ENCODE assay signal across 12 cellular contexts in genomic region chr10:15035385-15036301, GRCh38. TPM values are rescaled to one million over a fixed set of nuclear protein-coding genes. Genes with fewer than 3 reads are reported as not detected.
DNase-seq lines count a peak whose midpoint lies in the region; ATAC-seq and TF ChIP-seq lines count a peak whose summit lies in the region.
"Had no signal": no experiment of that assay in that cellular context is flagged by ENCODE, and none has a peak within 500 bp of the region (broad histone marks: within the 10 kb centered on the region; RNA-seq: fewer than 3 reads in every experiment).

No MANE protein-coding gene starts in this region.

- no peak overlapping the region for H3K27ac ChIP-seq in BLaER1 treated with 17β-estradiol and CSF1 and Interleukin-3, amounts not matched to agents 10 nM and 100 nM
- peak overlapping the region; percentile 72 for H3K27ac ChIP-seq in brain microvascular endothelial cell
- H3K27ac ChIP-seq: parathyroid adenoma had no signal

- H3K27me3 ChIP-seq in BLaER1 treated with 17β-estradiol and CSF1 and Interleukin-3, amounts not matched to agents 10 nM and 100 nM, result no peaks in the 10 kb centered on the region
- H3K27me3 ChIP-seq in brain microvascular endothelial cell (replicated peaks), result no peaks in the 10 kb centered on the region

- H3K9me3 ChIP-seq in BLaER1 treated with 17β-estradiol and CSF1 and Interleukin-3, amounts not matched to agents 10 nM and 100 nM (replicated peaks in 1 of 11), result peaks cover 16 to 40% (median 35%) of the 10 kb centered on the region in 11 experiments

- ATAC-seq in HG03045 (IDR thresholded peaks at IDR 0.05; ENCODE audit: unreplicated experiment) (no peak), HG02588 (IDR thresholded peaks at IDR 0.05; ENCODE audit: unreplicated experiment) (no peak), esophagus mucosa (no peak)

- H3K4me1 ChIP-seq in BLaER1 treated with 17β-estradiol and CSF1 and Interleukin-3, amounts not matched to agents 10 nM and 100 nM, result peaks cover 13 to 54% (median 35%) of the 10 kb centered on the region in 10 experiments
- H3K4me1 ChIP-seq: parathyroid adenoma had no signal

- H3K4me1 Mint-ChIP-seq in activated naive CD4-positive, alpha-beta T cell treated with anti-CD3 and anti-CD28 coated beads, Interleukin-2, amount 10 ng/mL, durations not matched to agents 7 days and 5 days, result peaks cover 13% of the 10 kb centered on the region

- no peaks in the 10 kb centered on the region for H4K20me1 ChIP-seq in BLaER1 treated with 17β-estradiol and CSF1 and Interleukin-3, amounts not matched to agents 10 nM and 100 nM

- DNase-seq in LHCN-M2 (ENCODE audit: low read depth) (peak; percentile 68), brain microvascular endothelial cell (peak; percentile 98), medulla oblongata (ENCODE audit: extremely low spot score) (peak; percentile 78)
- no peak for DNase-seq in activated naive CD4-positive, alpha-beta T cell treated with anti-CD3 and anti-CD28 coated beads, Interleukin-2, amount 10 ng/mL, durations not matched to agents 7 days and 5 days
- DNase-seq: activated naive CD4-positive, alpha-beta T cell treated with Interleukin-2 at 50 U/mL for 16 hours; COR-L47 had no signal

- H3K9ac ChIP-seq in BLaER1 treated with 17β-estradiol and CSF1 and Interleukin-3, amounts not matched to agents 10 nM and 100 nM, result no peak overlapping the region
- H3K9ac ChIP-seq: parathyroid adenoma had no signal

- in situ Hi-C loops in brain microvascular endothelial cell (cut with HindIII; ENCODE audit: low pct_ligation_motif_present, low sequenced_read_pairs), result no loop called here

- H3K36me3 ChIP-seq in BLaER1 treated with 17β-estradiol and CSF1 and Interleukin-3, amounts not matched to agents 10 nM and 100 nM, result peaks cover 0 to 8% (median 0%) of the 10 kb centered on the region in 11 experiments; a peak in 1 of 22 replicates
- no peaks in the 10 kb centered on the region for H3K36me3 ChIP-seq in brain microvascular endothelial cell (replicated peaks)

- H3K27ac Mint-ChIP-seq in activated naive CD4-positive, alpha-beta T cell treated with anti-CD3 and anti-CD28 coated beads, Interleukin-2, amount 10 ng/mL, durations not matched to agents 7 days and 5 days, result no peak overlapping the region

- CTCF ChIA-PET in activated naive CD4-positive, alpha-beta T cell treated with anti-CD3 and anti-CD28 coated beads, Interleukin-2, amount 10 ng/mL, durations not matched to agents 7 days and 5 days (lab: Charles Lee), result no interaction called here

- no peak for TF ChIP-seq CTCF in brain microvascular endothelial cell (IDR thresholded peaks at IDR 0.05; ENCODE audit: low read depth, low read length, missing control alignments)

- peaks cover 9% of the 10 kb centered on the region for H3K27me3 Mint-ChIP-seq in activated naive CD4-positive, alpha-beta T cell treated with anti-CD3 and anti-CD28 coated beads, Interleukin-2, amount 10 ng/mL, durations not matched to agents 7 days and 5 days

- no peak overlapping the region for H3K4me3 ChIP-seq in BLaER1 treated with 17β-estradiol and CSF1 and Interleukin-3, amounts not matched to agents 10 nM and 100 nM
- no peak overlapping the region for H3K4me3 ChIP-seq in brain microvascular endothelial cell (ENCODE audit: low read depth, low read length)

- no peak overlapping the region for H3K4me3 Mint-ChIP-seq in activated naive CD4-positive, alpha-beta T cell treated with anti-CD3 and anti-CD28 coated beads, Interleukin-2, amount 10 ng/mL, durations not matched to agents 7 days and 5 days

- H3K9me3 Mint-ChIP-seq in activated naive CD4-positive, alpha-beta T cell treated with anti-CD3 and anti-CD28 coated beads, Interleukin-2, amount 10 ng/mL, durations not matched to agents 7 days and 5 days, result no peaks in the 10 kb centered on the region

- H3K4me2 ChIP-seq in BLaER1 treated with 17β-estradiol and CSF1 and Interleukin-3, amounts not matched to agents 10 nM and 100 nM, result peak overlapping the region in 10 of 11 experiments; percentile 7 to 78 (median 28); a peak in 14 of 22 replicates

- no peaks in the 10 kb centered on the region for H3K36me3 Mint-ChIP-seq in activated naive CD4-positive, alpha-beta T cell treated with anti-CD3 and anti-CD28 coated beads, Interleukin-2, amount 10 ng/mL, durations not matched to agents 7 days and 5 days

RNA-seq across cellular contexts. Expression of gene OLAH, which starts 8.1 kb away (rescaled TPM):
- total RNA-seq in LHCN-M2 (2014; rRNA removed) (0.69 and 2.6 TPM in 2 replicates), esophagus mucosa (11.7 TPM)
- polyA plus RNA-seq in LHCN-M2 (2012), result 0.55 TPM
- total RNA-seq: T-helper 2 cell treated with Interferon-gamma antibody and Interleukin-4, amounts not matched to agents 100 ng/mL and 5 ng/mL, for 36 hours had no signal

RNA-seq across cellular contexts. Expression of gene ACBD7, which starts 52.9 kb away (rescaled TPM):
- 2.0 and 2.1 TPM in 2 replicates for total RNA-seq in LHCN-M2 (2014; rRNA removed)
- 1.3 TPM for polyA plus RNA-seq in LHCN-M2 (2012)
- 0.32 TPM for total RNA-seq in esophagus mucosa
